ENCODE assay signal across 31 cellular contexts in genomic region chr22:17143826-17144225, GRCh38. TPM values are rescaled to one million over a fixed set of nuclear protein-coding genes. Genes with fewer than 3 reads are reported as not detected.
"Had no signal": no experiment of that assay in that cellular context is flagged by ENCODE, and none has a peak within 500 bp of the region (broad histone marks: within the 10 kb centered on the region; RNA-seq: fewer than 3 reads in every experiment).

No MANE protein-coding gene starts in this region.

- DNase-seq: heart left ventricle; hypothalamus; kidney glomerular epithelial cell; left cardiac atrium; lower lobe of right lung; mammary epithelial cell; mesendoderm; naive B cell; natural killer cell; nucleus accumbens; pancreas; posterior cingulate gyrus; right lobe of liver; stimulated activated CD4-positive, alpha-beta T cell treated with anti-CD3 and anti-CD28 coated beads, Interleukin-12 subunit alpha, Interleukin-12 subunit beta, amount 100 ng/mL, for 4 hours; stimulated activated CD4-positive, alpha-beta T cell treated with anti-CD3 and anti-CD28 coated beads, Interleukin-15, amount 100 ng/mL, for 24 hours; stimulated activated CD4-positive, alpha-beta T cell treated with anti-CD3 and anti-CD28 coated beads, Interleukin-2, amount 100 ng/mL, for 24 hours; stimulated activated CD4-positive, alpha-beta T cell treated with anti-CD3 and anti-CD28 coated beads, Interleukin-4, amount 100 ng/mL, for 1 hour; stimulated activated naive B cell treated with anti-CD40 and anti-IgM and Interleukin-4, amounts not matched to agents 10 μg/mL and 1 μg/mL and 100 μg/mL, for 72 hours; stimulated activated naive CD8-positive, alpha-beta T cell treated with anti-CD3 and anti-CD28 coated beads, Interleukin-15, Interleukin-2, amounts not matched to agents 100 U/mL and 50 U/mL, for 24 hours; stomach; testis; thyroid gland; transverse colon; upper lobe of left lung had no signal

- H3K9me3 Mint-ChIP-seq: mesothelial cell of epicardium; naive B cell; natural killer cell; stimulated activated naive B cell treated with anti-CD40 and anti-IgM and Interleukin-4, amounts not matched to agents 10 μg/mL and 1 μg/mL and 100 μg/mL, for 72 hours had no signal

- H3K4me3 ChIP-seq: heart left ventricle, lower lobe of right lung, pancreas, right atrium auricular region, right lobe of liver, smooth muscle cell, stomach, testis, thyroid gland, transverse colon, upper lobe of left lung, vagina had no signal

- H3K4me1 Mint-ChIP-seq: mesothelial cell of epicardium had no signal

- ATAC-seq: heart left ventricle; left cardiac atrium; left lobe of liver; natural killer cell; pancreas; right lobe of liver; stimulated activated naive B cell treated with anti-CD40 and anti-IgM and Interleukin-4, amounts not matched to agents 10 μg/mL and 1 μg/mL and 100 μg/mL, for 72 hours; stimulated activated naive CD8-positive, alpha-beta T cell treated with anti-CD3 and anti-CD28 coated beads, Interleukin-15, Interleukin-2, amounts not matched to agents 100 U/mL and 50 U/mL, for 24 hours had no signal

- H3K27me3 Mint-ChIP-seq: naive B cell; stimulated activated naive B cell treated with anti-CD40 and anti-IgM and Interleukin-4, amounts not matched to agents 10 μg/mL and 1 μg/mL and 100 μg/mL, for 72 hours had no signal

- H3K4me1 ChIP-seq: lower lobe of right lung, pancreas, stomach, testis, thyroid gland, transverse colon, upper lobe of left lung, vagina had no signal

- H3K4me2 ChIP-seq: smooth muscle cell had no signal

- H3K27ac ChIP-seq: heart left ventricle, lower lobe of right lung, pancreas, right atrium auricular region, right lobe of liver, stomach, testis, thyroid gland, transverse colon, upper lobe of left lung, vagina had no signal

- H3K9me3 ChIP-seq: heart left ventricle, lower lobe of right lung, pancreas, right atrium auricular region, right lobe of liver, stomach, testis, thyroid gland, transverse colon, upper lobe of left lung, vagina had no signal

- H3K4me3 Mint-ChIP-seq: mesothelial cell of epicardium; naive B cell; natural killer cell; stimulated activated naive B cell treated with anti-CD40 and anti-IgM and Interleukin-4, amounts not matched to agents 10 μg/mL and 1 μg/mL and 100 μg/mL, for 72 hours had no signal

- H3K27ac Mint-ChIP-seq: mesothelial cell of epicardium; natural killer cell; stimulated activated naive B cell treated with anti-CD40 and anti-IgM and Interleukin-4, amounts not matched to agents 10 μg/mL and 1 μg/mL and 100 μg/mL, for 72 hours had no signal

- H3K36me3 Mint-ChIP-seq: natural killer cell had no signal

- H3K27me3 ChIP-seq: heart left ventricle, pancreas, right atrium auricular region, right lobe of liver, stomach, testis, thyroid gland, transverse colon, upper lobe of left lung, vagina had no signal

RNA-seq across cellular contexts. Expression of gene TMEM121B, which starts 22.7 kb away (rescaled TPM):
- total RNA-seq: osteoblast, vagina had no signal
- polyA plus RNA-seq: keratinocyte had no signal
